Comparison of ENCODE assay signal across 8 cellular contexts in the genomic region with DNA sequence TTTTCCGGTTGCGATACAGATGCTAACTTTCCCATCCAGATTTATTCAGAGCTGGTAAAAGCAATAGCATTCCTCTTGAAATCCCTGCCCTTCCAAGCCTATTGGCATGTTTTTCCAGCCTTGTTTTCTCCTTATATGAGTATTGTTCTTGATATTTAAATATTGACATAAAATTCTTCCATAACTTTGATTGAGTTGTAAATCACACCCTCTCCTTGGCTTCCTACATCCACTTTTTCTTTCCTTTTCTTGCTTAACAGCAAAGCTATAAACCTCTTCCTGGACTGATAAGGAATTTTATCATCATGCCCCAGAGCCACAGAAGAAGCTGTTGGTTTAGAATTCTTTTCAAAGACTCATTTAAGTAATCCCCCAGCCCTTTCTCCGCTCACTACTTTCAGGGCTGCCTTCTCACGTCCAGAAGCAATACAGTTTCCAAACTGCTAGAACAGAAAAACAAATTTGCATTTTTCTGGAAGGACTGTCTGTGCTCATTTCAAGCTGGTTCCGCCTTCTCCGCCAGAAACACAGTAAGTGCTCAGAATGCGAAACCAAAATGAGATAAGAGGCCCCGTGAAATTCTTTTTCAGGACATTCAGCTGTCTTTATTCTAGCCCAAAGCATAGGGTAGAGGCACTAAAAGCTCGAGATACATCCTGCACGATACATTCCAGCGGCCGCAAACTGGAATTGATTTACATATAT. TPM values are rescaled to one million over a fixed set of nuclear protein-coding genes. Genes with fewer than 3 reads are reported as not detected.
DNase-seq lines count a peak whose midpoint lies in the region; ATAC-seq and TF ChIP-seq lines count a peak whose summit lies in the region.

No MANE protein-coding gene starts in this region.

- H3K36me3 ChIP-seq in SJCRH30 = no peaks in the 10 kb centered on the region; the same call in 1 of the 2 replicates

- no peaks in the 10 kb centered on the region for H3K27me3 ChIP-seq in SJCRH30

- TF ChIP-seq CTCF in foreskin fibroblast (IDR thresholded peaks at IDR 0.05; ENCODE audit: low read depth, low read length) (no peak), retinal pigment epithelial cell (conservative IDR thresholded peaks at IDR 0.05; ENCODE audit: low read depth, low read length) (no peak)

- H3K27ac ChIP-seq in SJCRH30 = peak overlapping the region; percentile 90

- DNase-seq in SJCRH30 (peak in 1 of 2 experiments; percentile 57), foreskin fibroblast (peak in 1 of 2 donors; percentile 24), retinal pigment epithelial cell (ENCODE audit: low read depth) (no peak), NCI-H146 treated with DMSO at 0.1 percent for 48 hours (lab: John Stamatoyannopoulos, UW; ENCODE audit: unreplicated experiment) (no peak), glomerular visceral epithelial cell (ENCODE audit: extremely low spot score) (no peak)

- no peaks in the 10 kb centered on the region for H3K9me3 ChIP-seq in SJCRH30 (replicated peaks)

- peaks cover 18% of the 10 kb centered on the region for H3K4me1 ChIP-seq in SJCRH30

- peak overlapping the region; percentile 77 for H3K4me3 ChIP-seq in SJCRH30
- peak overlapping the region; percentile 81 to 86 for H3K4me3 ChIP-seq in foreskin fibroblast (ENCODE audit: low read depth in 1 of 2, low read length in 2 of 2)
- peak overlapping the region; percentile 77 for H3K4me3 ChIP-seq in retinal pigment epithelial cell (ENCODE audit: low read length)

- peak; percentile 44 for ATAC-seq in GM19351 (IDR thresholded peaks at IDR 0.05; ENCODE audit: unreplicated experiment)
- no peak for ATAC-seq in GM18502 (IDR thresholded peaks at IDR 0.05; ENCODE audit: poor library complexity, unreplicated experiment)
- no peak for ATAC-seq in GM18870 (IDR thresholded peaks at IDR 0.05; ENCODE audit: unreplicated experiment)

RNA-seq across cellular contexts. Expression of a gene that starts 0.9 kb away (rescaled TPM):
- 34.5 and 38.4 TPM in 2 replicates for total RNA-seq in SJCRH30 (2014; rRNA removed; shearing (Covaris generic))
